27 cellular contexts compared by ENCODE assay signal in the genomic region with DNA sequence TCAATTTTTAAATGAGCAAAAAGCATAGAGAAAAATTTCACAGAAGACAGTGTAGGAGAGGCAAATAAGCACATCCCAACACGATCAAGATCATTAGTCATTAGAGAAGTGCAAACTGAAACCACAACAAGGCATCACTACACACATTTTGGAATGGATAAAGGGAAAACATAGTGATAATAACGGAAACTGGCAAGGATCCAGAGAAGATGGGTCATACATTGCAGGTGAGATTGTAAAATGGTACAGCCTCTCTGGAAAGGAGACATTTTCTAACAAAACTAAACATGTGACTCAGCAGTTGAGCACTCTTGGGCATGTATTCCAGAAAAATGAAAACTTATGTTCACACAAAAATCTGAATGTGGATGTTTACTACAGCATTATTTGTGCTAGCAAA.
DNase-seq lines count a peak whose midpoint lies in the region; ATAC-seq and TF ChIP-seq lines count a peak whose summit lies in the region.
"Had no signal": no experiment of that assay in that cellular context is flagged by ENCODE, and none has a peak within 500 bp of the region (broad histone marks: within the 10 kb centered on the region; RNA-seq: fewer than 3 reads in every experiment).

No MANE protein-coding gene starts in this region.

- H3K9me3 ChIP-seq in breast epithelium (no peaks in the 10 kb centered on the region), PC-3 (ENCODE audit: low read length) (no peaks in the 10 kb centered on the region)
- H3K9me3 ChIP-seq: ovary had no signal

- no peaks in the 10 kb centered on the region for H3K4me1 ChIP-seq in breast epithelium
- H3K4me1 ChIP-seq in PC-3 (ENCODE audit: insufficient read depth, low read length) = peaks cover 12% of the 10 kb centered on the region
- H3K4me1 ChIP-seq: right atrium auricular region, tibial nerve had no signal

- POLR2A ChIA-PET in MCF 10A (lab: Yijun Ruan, JAX) (interaction anchor here (0.6 to 1.0 kb wide), 5 partner anchors 26 to 100 kb away, joined by 3 to 4 read pairs (median 3); no protein-coding TSS in a partner anchor), PC-3 (lab: Charles Lee; ENCODE audit: unreplicated experiment) (no interaction called here)

- ATAC-seq in PC-3 (peak; percentile 91), esophagus mucosa (peak; percentile 37), GM21737 (IDR thresholded peaks at IDR 0.05; ENCODE audit: unreplicated experiment) (no peak), Right ventricle myocardium superior (ENCODE audit: poor library complexity) (no peak)
- ATAC-seq: stimulated activated naive CD8-positive, alpha-beta T cell treated with anti-CD3 and anti-CD28 coated beads, Interleukin-15, amount 100 ng/mL, for 72 hours had no signal

- intact Hi-C loops in MCF 10A (cut with micrococcal nuclease) = no loop called here
- intact Hi-C loops in breast epithelium (cut with DNase I; ENCODE audit: low total_unique reads) = no loop called here
- intact Hi-C loops in PC-3 (cut with micrococcal nuclease) = loop anchor here (1.0 to 2.0 kb wide), 2 partner anchors 26 to 100 kb away; partner anchors contain the start of gene EHBP1
- intact Hi-C loops in Right ventricle myocardium superior (cut with DNase I) = no loop called here

- H2AFZ ChIP-seq in PC-3 (ENCODE audit: low read length) = peak overlapping the region; percentile 39; the same call in 1 of the 2 replicates
- H2AFZ ChIP-seq: hepatocyte had no signal

- no peak overlapping the region for H3K4me3 ChIP-seq in breast epithelium
- 0 out of 2 replicates have a peak overlapping the region, but pooled peaks have one; percentile 17 for H3K4me3 ChIP-seq in PC-3 (ENCODE audit: low read length)
- H3K4me3 ChIP-seq: coronary artery, hepatocyte, ovary, right atrium auricular region, tibial nerve had no signal

- peak overlapping the region; percentile 40; the same call in 1 of the 2 replicates for H3K4me2 ChIP-seq in PC-3 (ENCODE audit: low read length)
- H3K4me2 ChIP-seq: hepatocyte had no signal

- no peak overlapping the region for H3K4me3 Mint-ChIP-seq in MCF 10A (ENCODE audit: unreplicated experiment)
- H3K4me3 Mint-ChIP-seq: activated naive CD8-positive, alpha-beta T cell treated with anti-CD3 and anti-CD28 coated beads for 36 hours; endodermal cell; immature natural killer cell; nephron; stimulated activated naive CD8-positive, alpha-beta T cell treated with anti-CD3 and anti-CD28 coated beads, Interleukin-15, amount 100 ng/mL, for 72 hours had no signal

- no peaks in the 10 kb centered on the region for H3K79me2 ChIP-seq in PC-3 (ENCODE audit: low read length)
- H3K79me2 ChIP-seq: hepatocyte had no signal

- TF ChIP-seq POLR2A in breast epithelium (IDR thresholded peaks at IDR 0.05) = no peak

- H3K36me3 Mint-ChIP-seq in MCF 10A (ENCODE audit: insufficient read depth, unreplicated experiment) = no peaks in the 10 kb centered on the region
- H3K36me3 Mint-ChIP-seq: activated naive CD8-positive, alpha-beta T cell treated with anti-CD3 and anti-CD28 coated beads for 36 hours; immature natural killer cell had no signal

- H3K9me2 ChIP-seq in PC-3 (replicated peaks; ENCODE audit: low read length) = no peaks in the 10 kb centered on the region

- H3K36me3 ChIP-seq in breast epithelium (no peaks in the 10 kb centered on the region), PC-3 (ENCODE audit: low read depth, low read length) (no peaks in the 10 kb centered on the region)
- H3K36me3 ChIP-seq: ovary, right atrium auricular region had no signal

- H3K27ac Mint-ChIP-seq in MCF 10A (ENCODE audit: low read depth, unreplicated experiment) = no peak overlapping the region
- H3K27ac Mint-ChIP-seq: activated naive CD8-positive, alpha-beta T cell treated with anti-CD3 and anti-CD28 coated beads for 36 hours; activated T-helper 2 cell treated with anti-CD3 and anti-CD28 coated beads, Interferon-gamma antibody, Interleukin-2, Interleukin-4, amounts not matched to agents 10 μg/mL and 5 μg/mL and 100 μg/mL, durations not matched to agents 14 hours and 24 hours and 36 hours; endodermal cell; immature natural killer cell; nephron; stimulated activated naive CD8-positive, alpha-beta T cell treated with anti-CD3 and anti-CD28 coated beads, Interleukin-15, amount 100 ng/mL, for 72 hours had no signal

- no peaks in the 10 kb centered on the region for H3F3A ChIP-seq in PC-3 (ENCODE audit: low read length, unreplicated experiment)

- peaks cover 12% of the 10 kb centered on the region for H3K4me1 Mint-ChIP-seq in MCF 10A (ENCODE audit: insufficient read depth, unreplicated experiment)
- H3K4me1 Mint-ChIP-seq: activated naive CD8-positive, alpha-beta T cell treated with anti-CD3 and anti-CD28 coated beads for 36 hours; endodermal cell; immature natural killer cell; nephron; stimulated activated naive CD8-positive, alpha-beta T cell treated with anti-CD3 and anti-CD28 coated beads, Interleukin-15, amount 100 ng/mL, for 72 hours had no signal

- peak; percentile 79 for DNase-seq in MCF 10A (ENCODE audit: unreplicated experiment)
- no peak for DNase-seq in breast epithelium (ENCODE audit: low spot score in 2 of 2)
- DNase-seq in PC-3 = peak; percentile 82
- no peak for DNase-seq in NCI-H1694 treated with DMSO at 0.1 percent for 48 hours (lab: John Stamatoyannopoulos, UW)
- DNase-seq in globus pallidus (ENCODE audit: low spot score) = no peak
- DNase-seq in Right ventricle myocardium superior = no peak
- DNase-seq: activated CD8-positive, alpha-beta memory T cell treated with anti-CD3 and anti-CD28 coated beads, Interleukin-2, amount 50 U/mL, for 4 hours; activated naive CD8-positive, alpha-beta T cell treated with anti-CD3 and anti-CD28 coated beads for 36 hours; endodermal cell; HCEC 1CT; immature natural killer cell; NCI-H1092; NCI-H1930; NCI-H446; ovary; stimulated activated CD4-positive, alpha-beta T cell treated with anti-CD3 and anti-CD28 coated beads, Interleukin-12 subunit alpha, Interleukin-12 subunit beta, amount 100 ng/mL, for 4 hours; stimulated activated naive CD8-positive, alpha-beta T cell treated with anti-CD3 and anti-CD28 coated beads, Interleukin-15, amount 100 ng/mL, for 72 hours; T-helper 9 cell had no signal

- H3K27ac ChIP-seq in breast epithelium = no peak overlapping the region
- H3K27ac ChIP-seq in PC-3 (ENCODE audit: low read length) = peak overlapping the region; percentile 42
- H3K27ac ChIP-seq: C4-2B, coronary artery, hepatocyte, ovary, right atrium auricular region, tibial nerve had no signal

- CTCF ChIA-PET in MCF 10A (lab: Yijun Ruan, JAX) (interaction anchor here (0.9 to 2.4 kb wide), 2 partner anchors 10 to 147 kb away, joined by 3 to 12 read pairs; no protein-coding TSS in a partner anchor), PC-3 (lab: Charles Lee) (no interaction called here)

- BruUV-seq in MCF 10A (replicated peaks; lab: Mats Ljungman, UMichigan) = no TSS peak
- BruUV-seq in PC-3 (replicated peaks; lab: Mats Ljungman, UMichigan) = no TSS peak

- TF ChIP-seq CTCF in MCF 10A (IDR thresholded peaks at IDR 0.05; ENCODE audit: unreplicated experiment) = no peak
- no peak for TF ChIP-seq CTCF in breast epithelium (IDR thresholded peaks at IDR 0.05)
- TF ChIP-seq CTCF in PC-3 (conservative IDR thresholded peaks at IDR 0.05; ENCODE audit: low read depth, low read length) = no peak

- no peaks in the 10 kb centered on the region for H4K20me1 ChIP-seq in PC-3 (ENCODE audit: low read length)

- no peak overlapping the region for H3K9ac ChIP-seq in PC-3 (ENCODE audit: low read length)

- no peaks in the 10 kb centered on the region for H3K27me3 ChIP-seq in breast epithelium
- H3K27me3 ChIP-seq in PC-3 (ENCODE audit: low read length) = no peaks in the 10 kb centered on the region
- H3K27me3 ChIP-seq: hepatocyte, ovary, right atrium auricular region, tibial nerve had no signal

- H3K9me3 Mint-ChIP-seq in MCF 10A (ENCODE audit: unreplicated experiment) = no peaks in the 10 kb centered on the region

- no peaks in the 10 kb centered on the region for H3K27me3 Mint-ChIP-seq in MCF 10A (ENCODE audit: insufficient read depth, unreplicated experiment)

Comparison
In these comparisons a context has a peak if more than half of its experiments do, and no peak if none do; other contexts are left out.
1. DNase-seq: peak in MCF 10A (single experiment) and PC-3 (single experiment); none in breast epithelium (0 of 2), NCI-H1694 treated with DMSO at 0.1 percent for 48 hours (single experiment), globus pallidus (single experiment) and Right ventricle myocardium superior (single experiment).
2. ATAC-seq: peak in PC-3 (single experiment) and esophagus mucosa (single experiment); none in GM21737 (single experiment) and Right ventricle myocardium superior (single experiment).